Comparison of ENCODE assay signal across 9 cellular contexts in the genomic region with DNA sequence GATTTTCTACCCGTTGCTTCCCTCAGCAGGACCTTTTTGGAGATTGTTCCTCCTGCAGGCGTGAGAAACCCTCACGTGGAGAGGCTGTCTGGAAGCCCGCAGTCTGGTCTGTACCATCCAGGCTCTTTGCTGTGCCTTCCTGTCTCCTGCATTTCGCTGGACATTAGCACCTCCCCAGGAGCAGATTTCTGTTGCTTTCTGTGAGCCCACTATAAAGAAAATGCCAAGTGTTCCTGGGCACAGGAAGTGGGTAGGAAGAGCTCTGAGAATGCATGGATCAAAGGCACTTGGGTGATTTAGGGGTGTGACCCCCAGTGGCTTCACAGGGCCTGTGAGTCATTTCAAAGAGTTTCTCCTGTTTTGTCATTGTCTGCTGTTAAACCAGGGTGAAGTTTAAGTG. TPM values are rescaled to one million over a fixed set of nuclear protein-coding genes. Genes with fewer than 3 reads are reported as not detected.
DNase-seq lines count a peak whose midpoint lies in the region; ATAC-seq, FAIRE-seq and TF ChIP-seq lines count a peak whose summit lies in the region.
"Had no signal": no experiment of that assay in that cellular context is flagged by ENCODE, and none has a peak within 500 bp of the region (broad histone marks: within the 10 kb centered on the region; RNA-seq: fewer than 3 reads in every experiment).

No MANE protein-coding gene starts in this region.

- no peaks in the 10 kb centered on the region for H3K36me3 Mint-ChIP-seq in activated T-cell treated with anti-CD3 and anti-CD28 coated beads, Interleukin-2, amount 50 U/mL, for 24 hours (ENCODE audit: low read depth)

- H3K4me3 Mint-ChIP-seq in activated T-cell treated with anti-CD3 and anti-CD28 coated beads, Interleukin-2, amount 50 U/mL, for 24 hours, result no peak overlapping the region

- H3F3A ChIP-seq in smooth muscle cell (ENCODE audit: low read depth), result peaks cover 22% of the 10 kb centered on the region

- H3K9me3 ChIP-seq in heart left ventricle (peaks cover 0 to 17% (median 0%) of the 10 kb centered on the region in 12 donors), smooth muscle cell (replicated peaks; ENCODE audit: low read depth) (no peaks in the 10 kb centered on the region)

- intact Hi-C loops in heart left ventricle (cut with DNase I), result no loop called here

- H3K79me2 ChIP-seq in smooth muscle cell (ENCODE audit: low read depth), result peaks cover 78% of the 10 kb centered on the region

- H3K4me1 ChIP-seq in heart left ventricle (peaks cover 32 to 88% (median 77%) of the 10 kb centered on the region in 12 donors), smooth muscle cell (ENCODE audit: low read depth) (peaks cover 10% of the 10 kb centered on the region)

- peak in 2 of 4 donors; percentile 15 to 21 for ATAC-seq in heart left ventricle
- ATAC-seq in GM19455 (IDR thresholded peaks at IDR 0.05; ENCODE audit: unreplicated experiment), result no peak

- no peak overlapping the region for H2AFZ ChIP-seq in smooth muscle cell (ENCODE audit: low read depth)

- peak overlapping the region; percentile 70 for H3K4me2 ChIP-seq in smooth muscle cell

- H3K4me3 ChIP-seq in heart left ventricle (peak overlapping the region in 2 of 12 donors; percentile 27 to 30), smooth muscle cell (no peak overlapping the region)

- H3K27ac Mint-ChIP-seq in activated T-cell treated with anti-CD3 and anti-CD28 coated beads, Interleukin-2, amount 50 U/mL, for 24 hours, result no peak overlapping the region

- peaks cover 44% of the 10 kb centered on the region for H4K20me1 ChIP-seq in smooth muscle cell (ENCODE audit: low read depth)

- H3K27me3 Mint-ChIP-seq in activated T-cell treated with anti-CD3 and anti-CD28 coated beads, Interleukin-2, amount 50 U/mL, for 24 hours, result no peaks in the 10 kb centered on the region

- H3K9ac ChIP-seq in smooth muscle cell (ENCODE audit: low read depth), result peak overlapping the region; percentile 23

- FAIRE-seq in H54 (lab: Jason Lieb, UNC), result peak; percentile 99

- DNase-seq in H54 (ENCODE audit: insufficient read length, low spot score) (peak; percentile 88), amniotic epithelial cell (ENCODE audit: low read depth) (peak; percentile 41), heart left ventricle (no peak), smooth muscle cell (lab: John Stamatoyannopoulos, UW; ENCODE audit: unreplicated experiment) (no peak), SIG-M5 treated with dmso at 0.1 percent for 504 hours (lab: John Stamatoyannopoulos, UW; ENCODE audit: unreplicated experiment) (no peak)
- DNase-seq in activated T-cell treated with anti-CD3 and anti-CD28 coated beads, Interleukin-2, amount 50 U/mL, for 24 hours, result no peak
- no peak for DNase-seq in activated effector memory CD4-positive, alpha-beta T cell treated with anti-CD3 and anti-CD28 coated beads, Interleukin-2, amount 50 U/mL, for 16 hours
- DNase-seq: activated CD4-positive, alpha-beta T cell treated with anti-CD3 and anti-CD28 coated beads, Interleukin-2, amount 50 U/mL, for 4 hours had no signal

- H3K27me3 ChIP-seq in heart left ventricle, result no peaks in the 10 kb centered on the region
- H3K27me3 ChIP-seq in smooth muscle cell (ENCODE audit: low read depth), result no peaks in the 10 kb centered on the region

- peaks cover 4% of the 10 kb centered on the region for H3K9me3 Mint-ChIP-seq in activated T-cell treated with anti-CD3 and anti-CD28 coated beads, Interleukin-2, amount 50 U/mL, for 24 hours

- TF ChIP-seq CTCF in heart left ventricle (IDR thresholded peaks at IDR 0.05) (no peak), smooth muscle cell (IDR thresholded peaks at IDR 0.05; ENCODE audit: borderline replicate concordance, insufficient read depth, poor library complexity, severe bottlenecking) (no peak)

- TF ChIP-seq POLR2A in H54 (IDR thresholded peaks at IDR 0.05; ENCODE audit: low read depth, low read length), result no peak
- TF ChIP-seq POLR2A in heart left ventricle (IDR thresholded peaks at IDR 0.05), result no peak

- H3K4me1 Mint-ChIP-seq in activated T-cell treated with anti-CD3 and anti-CD28 coated beads, Interleukin-2, amount 50 U/mL, for 24 hours (ENCODE audit: low read depth), result no peaks in the 10 kb centered on the region

- H3K36me3 ChIP-seq in heart left ventricle, result peaks cover 0 to 7% (median 0%) of the 10 kb centered on the region in 9 donors
- no peaks in the 10 kb centered on the region for H3K36me3 ChIP-seq in smooth muscle cell (ENCODE audit: low read depth)

- 14 to 35% (median 17%) methylated on average over 5 of the region's 5 CpGs for WGBS in heart left ventricle, 4 donors
- 17% methylated on average over 5 of the region's 5 CpGs for WGBS in smooth muscle cell (ENCODE audit: low lambda C conversion rate)

- H3K27ac ChIP-seq in heart left ventricle (peak overlapping the region in 10 of 12 donors; percentile 17 to 67 (median 58)), smooth muscle cell (ENCODE audit: low read depth) (peak overlapping the region; percentile 85)

RNA-seq across cellular contexts. Expression of a gene that starts 27.3 kb away (rescaled TPM):
- total RNA-seq in heart left ventricle (100 to 1,000 TPM; 378 to 659 (median 424) TPM), smooth muscle cell (186 and 215 TPM in 2 replicates)
- polyA plus RNA-seq in heart left ventricle (100 to 1,000 TPM; 124 to 170 TPM), smooth muscle cell (76.3 and 78.7 TPM in 2 replicates)

Comparison
In these comparisons a context has a peak if more than half of its experiments do, and no peak if none do; other contexts are left out.
1. DNase-seq: peak in H54 (single experiment) and amniotic epithelial cell (single experiment); none in heart left ventricle (0 of 5), smooth muscle cell (single experiment), SIG-M5 treated with dmso at 0.1 percent for 504 hours (single experiment), activated T-cell treated with anti-CD3 and anti-CD28 coated beads, Interleukin-2, amount 50 U/mL, for 24 hours (single experiment) and activated effector memory CD4-positive, alpha-beta T cell treated with anti-CD3 and anti-CD28 coated beads, Interleukin-2, amount 50 U/mL, for 16 hours (single experiment).